Comparison of ENCODE assay signal across 1 cellular context in genomic region chr2:19901201-19901457, GRCh38.
TF ChIP-seq lines count a peak whose summit lies in the region.

No MANE protein-coding gene starts in this region.

TF ChIP-seq in HEK293T, 16 proteins besides CTCF, POLR2A, EP300 and RAD21 (continued from another document):
- TF ChIP-seq FOXK2 (IDR thresholded peaks at IDR 0.05), result no peak
- TF ChIP-seq HDGF (IDR thresholded peaks at IDR 0.05; ENCODE audit: borderline replicate concordance), result no peak
- TF ChIP-seq LEF1 (IDR thresholded peaks at IDR 0.05; ENCODE audit: borderline replicate concordance), result no peak
- TF ChIP-seq FOXA1 (IDR thresholded peaks at IDR 0.05), result no peak
TF ChIP-seq in HEK293T: peak in this region for 0.
